In the genomic region with DNA sequence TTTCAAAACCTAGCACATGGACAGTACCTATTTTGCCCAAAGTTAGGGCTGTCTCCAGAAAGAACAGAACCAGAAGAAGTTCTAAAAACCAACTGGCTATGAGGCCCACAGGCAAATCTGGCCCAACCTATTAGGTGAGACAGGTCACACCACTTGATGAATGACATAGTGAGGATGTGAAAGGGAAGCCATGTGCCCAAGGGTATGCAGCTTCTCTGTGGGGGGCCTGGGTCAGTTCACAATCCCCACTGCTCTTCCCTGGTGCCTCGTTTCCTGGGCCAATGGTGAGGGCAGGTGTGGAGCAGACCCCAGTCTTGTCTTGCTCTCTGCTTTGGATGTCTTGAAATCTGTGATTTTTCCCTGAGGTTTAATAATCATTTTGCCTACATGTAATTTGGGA, we compare ENCODE assay signal across 1 cellular context.
TF ChIP-seq lines count a peak whose summit lies in the region.

No MANE protein-coding gene starts in this region.

TF ChIP-seq in GM23338, 12 proteins besides CTCF, POLR2A, EP300 and RAD21 (continued from another document):
- TF ChIP-seq, protein P1, sequence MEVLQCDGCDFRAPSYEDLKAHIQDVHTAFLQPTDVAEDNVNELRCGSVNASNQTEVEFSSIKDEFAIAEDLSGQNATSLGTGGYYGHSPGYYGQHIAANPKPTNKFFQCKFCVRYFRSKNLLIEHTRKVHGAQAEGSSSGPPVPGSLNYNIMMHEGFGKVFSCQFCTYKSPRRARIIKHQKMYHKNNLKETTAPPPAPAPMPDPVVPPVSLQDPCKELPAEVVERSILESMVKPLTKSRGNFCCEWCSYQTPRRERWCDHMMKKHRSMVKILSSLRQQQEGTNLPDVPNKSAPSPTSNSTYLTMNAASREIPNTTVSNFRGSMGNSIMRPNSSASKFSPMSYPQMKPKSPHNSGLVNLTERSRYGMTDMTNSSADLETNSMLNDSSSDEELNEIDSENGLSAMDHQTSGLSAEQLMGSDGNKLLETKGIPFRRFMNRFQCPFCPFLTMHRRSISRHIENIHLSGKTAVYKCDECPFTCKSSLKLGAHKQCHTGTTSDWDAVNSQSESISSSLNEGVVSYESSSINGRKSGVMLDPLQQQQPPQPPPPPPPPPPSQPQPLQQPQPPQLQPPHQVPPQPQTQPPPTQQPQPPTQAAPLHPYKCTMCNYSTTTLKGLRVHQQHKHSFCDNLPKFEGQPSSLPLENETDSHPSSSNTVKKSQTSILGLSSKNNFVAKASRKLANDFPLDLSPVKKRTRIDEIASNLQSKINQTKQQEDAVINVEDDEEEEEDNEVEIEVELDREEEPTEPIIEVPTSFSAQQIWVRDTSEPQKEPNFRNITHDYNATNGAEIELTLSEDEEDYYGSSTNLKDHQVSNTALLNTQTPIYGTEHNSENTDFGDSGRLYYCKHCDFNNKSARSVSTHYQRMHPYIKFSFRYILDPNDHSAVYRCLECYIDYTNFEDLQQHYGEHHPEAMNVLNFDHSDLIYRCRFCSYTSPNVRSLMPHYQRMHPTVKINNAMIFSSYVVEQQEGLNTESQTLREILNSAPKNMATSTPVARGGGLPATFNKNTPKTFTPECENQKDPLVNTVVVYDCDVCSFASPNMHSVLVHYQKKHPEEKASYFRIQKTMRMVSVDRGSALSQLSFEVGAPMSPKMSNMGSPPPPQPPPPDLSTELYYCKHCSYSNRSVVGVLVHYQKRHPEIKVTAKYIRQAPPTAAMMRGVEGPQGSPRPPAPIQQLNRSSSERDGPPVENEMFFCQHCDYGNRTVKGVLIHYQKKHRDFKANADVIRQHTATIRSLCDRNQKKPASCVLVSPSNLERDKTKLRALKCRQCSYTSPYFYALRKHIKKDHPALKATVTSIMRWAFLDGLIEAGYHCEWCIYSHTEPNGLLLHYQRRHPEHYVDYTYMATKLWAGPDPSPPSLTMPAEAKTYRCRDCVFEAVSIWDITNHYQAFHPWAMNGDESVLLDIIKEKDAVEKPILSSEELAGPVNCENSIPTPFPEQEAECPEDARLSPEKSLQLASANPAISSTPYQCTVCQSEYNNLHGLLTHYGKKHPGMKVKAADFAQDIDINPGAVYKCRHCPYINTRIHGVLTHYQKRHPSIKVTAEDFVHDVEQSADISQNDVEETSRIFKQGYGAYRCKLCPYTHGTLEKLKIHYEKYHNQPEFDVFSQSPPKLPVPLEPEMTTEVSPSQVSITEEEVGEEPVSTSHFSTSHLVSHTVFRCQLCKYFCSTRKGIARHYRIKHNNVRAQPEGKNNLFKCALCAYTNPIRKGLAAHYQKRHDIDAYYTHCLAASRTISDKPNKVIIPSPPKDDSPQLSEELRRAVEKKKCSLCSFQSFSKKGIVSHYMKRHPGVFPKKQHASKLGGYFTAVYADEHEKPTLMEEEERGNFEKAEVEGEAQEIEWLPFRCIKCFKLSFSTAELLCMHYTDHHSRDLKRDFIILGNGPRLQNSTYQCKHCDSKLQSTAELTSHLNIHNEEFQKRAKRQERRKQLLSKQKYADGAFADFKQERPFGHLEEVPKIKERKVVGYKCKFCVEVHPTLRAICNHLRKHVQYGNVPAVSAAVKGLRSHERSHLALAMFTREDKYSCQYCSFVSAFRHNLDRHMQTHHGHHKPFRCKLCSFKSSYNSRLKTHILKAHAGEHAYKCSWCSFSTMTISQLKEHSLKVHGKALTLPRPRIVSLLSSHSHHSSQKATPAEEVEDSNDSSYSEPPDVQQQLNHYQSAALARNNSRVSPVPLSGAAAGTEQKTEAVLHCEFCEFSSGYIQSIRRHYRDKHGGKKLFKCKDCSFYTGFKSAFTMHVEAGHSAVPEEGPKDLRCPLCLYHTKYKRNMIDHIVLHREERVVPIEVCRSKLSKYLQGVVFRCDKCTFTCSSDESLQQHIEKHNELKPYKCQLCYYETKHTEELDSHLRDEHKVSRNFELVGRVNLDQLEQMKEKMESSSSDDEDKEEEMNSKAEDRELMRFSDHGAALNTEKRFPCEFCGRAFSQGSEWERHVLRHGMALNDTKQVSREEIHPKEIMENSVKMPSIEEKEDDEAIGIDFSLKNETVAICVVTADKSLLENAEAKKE (CRISPR knock-in tag; IDR thresholded peaks at IDR 0.05), result no peak
- TF ChIP-seq, protein P2, sequence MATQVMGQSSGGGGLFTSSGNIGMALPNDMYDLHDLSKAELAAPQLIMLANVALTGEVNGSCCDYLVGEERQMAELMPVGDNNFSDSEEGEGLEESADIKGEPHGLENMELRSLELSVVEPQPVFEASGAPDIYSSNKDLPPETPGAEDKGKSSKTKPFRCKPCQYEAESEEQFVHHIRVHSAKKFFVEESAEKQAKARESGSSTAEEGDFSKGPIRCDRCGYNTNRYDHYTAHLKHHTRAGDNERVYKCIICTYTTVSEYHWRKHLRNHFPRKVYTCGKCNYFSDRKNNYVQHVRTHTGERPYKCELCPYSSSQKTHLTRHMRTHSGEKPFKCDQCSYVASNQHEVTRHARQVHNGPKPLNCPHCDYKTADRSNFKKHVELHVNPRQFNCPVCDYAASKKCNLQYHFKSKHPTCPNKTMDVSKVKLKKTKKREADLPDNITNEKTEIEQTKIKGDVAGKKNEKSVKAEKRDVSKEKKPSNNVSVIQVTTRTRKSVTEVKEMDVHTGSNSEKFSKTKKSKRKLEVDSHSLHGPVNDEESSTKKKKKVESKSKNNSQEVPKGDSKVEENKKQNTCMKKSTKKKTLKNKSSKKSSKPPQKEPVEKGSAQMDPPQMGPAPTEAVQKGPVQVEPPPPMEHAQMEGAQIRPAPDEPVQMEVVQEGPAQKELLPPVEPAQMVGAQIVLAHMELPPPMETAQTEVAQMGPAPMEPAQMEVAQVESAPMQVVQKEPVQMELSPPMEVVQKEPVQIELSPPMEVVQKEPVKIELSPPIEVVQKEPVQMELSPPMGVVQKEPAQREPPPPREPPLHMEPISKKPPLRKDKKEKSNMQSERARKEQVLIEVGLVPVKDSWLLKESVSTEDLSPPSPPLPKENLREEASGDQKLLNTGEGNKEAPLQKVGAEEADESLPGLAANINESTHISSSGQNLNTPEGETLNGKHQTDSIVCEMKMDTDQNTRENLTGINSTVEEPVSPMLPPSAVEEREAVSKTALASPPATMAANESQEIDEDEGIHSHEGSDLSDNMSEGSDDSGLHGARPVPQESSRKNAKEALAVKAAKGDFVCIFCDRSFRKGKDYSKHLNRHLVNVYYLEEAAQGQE (IDR thresholded peaks at IDR 0.05; ENCODE audit: unreplicated experiment), result no peak
- TF ChIP-seq EZH2 (IDR thresholded peaks at IDR 0.05; ENCODE audit: low read depth, unreplicated experiment), result no peak
- no peak for TF ChIP-seq STAT1 (IDR thresholded peaks at IDR 0.05; ENCODE audit: unreplicated experiment)
- no peak for TF ChIP-seq CREB1 (CRISPR knock-in tag; IDR thresholded peaks at IDR 0.05; ENCODE audit: low read depth)
- TF ChIP-seq EZH2phosphoT487 (IDR thresholded peaks at IDR 0.05; ENCODE audit: unreplicated experiment), result no peak
- no peak for TF ChIP-seq ZNF331 (CRISPR knock-in tag; IDR thresholded peaks at IDR 0.05; ENCODE audit: low read depth)
- TF ChIP-seq ZNF114 (CRISPR knock-in tag; IDR thresholded peaks at IDR 0.05), result no peak
